Comparison of ENCODE assay signal across 21 cellular contexts in the genomic region with DNA sequence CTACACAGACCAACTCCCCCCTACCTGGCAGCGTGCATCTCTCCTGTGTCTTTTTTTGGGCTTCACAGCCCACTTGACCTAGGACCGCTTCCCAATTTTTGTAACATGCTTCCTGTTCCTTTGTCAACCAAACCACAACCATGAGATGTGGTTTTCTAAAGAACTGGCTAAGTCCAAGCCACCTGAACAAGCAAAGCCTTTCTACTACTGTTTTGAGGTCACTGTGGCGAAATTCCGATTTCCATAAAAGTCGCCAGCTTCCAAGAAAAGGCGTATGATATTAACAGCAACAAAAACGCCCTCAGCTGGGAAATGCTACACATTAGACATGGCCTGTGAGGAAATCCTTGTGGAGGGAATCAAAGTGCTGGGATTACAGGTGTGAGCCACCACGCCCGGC. TPM values are rescaled to one million over a fixed set of nuclear protein-coding genes. Genes with fewer than 3 reads are reported as not detected.
DNase-seq lines count a peak whose midpoint lies in the region; ATAC-seq and TF ChIP-seq lines count a peak whose summit lies in the region.
"Had no signal": no experiment of that assay in that cellular context is flagged by ENCODE, and none has a peak within 500 bp of the region (broad histone marks: within the 10 kb centered on the region; RNA-seq: fewer than 3 reads in every experiment).

No MANE protein-coding gene starts in this region.

- POLR2A ChIA-PET in MCF 10A (lab: Yijun Ruan, JAX): interaction anchor here (0.6 to 4.3 kb wide), 11 partner anchors 11 to 655 kb away, joined by 3 to 22 read pairs (median 4); partner anchors contain the start of genes AK2, AZIN2 and BSDC1

- ATAC-seq in HG02759 (IDR thresholded peaks at IDR 0.05; ENCODE audit: unreplicated experiment) (no peak), HG03280 (IDR thresholded peaks at IDR 0.05; ENCODE audit: unreplicated experiment) (no peak)
- ATAC-seq: gastrocnemius medialis had no signal

- no peaks in the 10 kb centered on the region for H3K27me3 Mint-ChIP-seq in MCF 10A (ENCODE audit: insufficient read depth, unreplicated experiment)

- CTCF ChIA-PET in MCF 10A (lab: Yijun Ruan, JAX): interaction anchor here (0.8 to 1.9 kb wide), 4 partner anchors 10 to 115 kb away, joined by 3 to 6 read pairs (median 4); partner anchors contain the start of gene AZIN2

- intact Hi-C loops in MCF 10A (cut with micrococcal nuclease): no loop called here

- peak overlapping the region; percentile 93 for H3K27ac Mint-ChIP-seq in MCF 10A (ENCODE audit: low read depth, unreplicated experiment)
- H3K27ac Mint-ChIP-seq: T-helper 1 cell treated with Interleukin-12 subunit alpha and Interleukin-12 subunit beta and Interleukin-4 antibody, amounts not matched to agents 30 μg/mL and 1 μg/mL, for 36 hours had no signal

- no TSS peak for BruUV-seq in MCF 10A (replicated peaks; lab: Mats Ljungman, UMichigan)

- no peaks in the 10 kb centered on the region for H3K36me3 Mint-ChIP-seq in MCF 10A (ENCODE audit: insufficient read depth, unreplicated experiment)

- DNase-seq in SKM-1 treated with dmso at 0.1 percent for 144 hours (lab: John Stamatoyannopoulos, UW; ENCODE audit: unreplicated experiment) (peak; percentile 63), SKM-1 (lab: John Stamatoyannopoulos, UW; ENCODE audit: unreplicated experiment) (no peak), RPMI7951 (ENCODE audit: low read depth) (peak; percentile 77), MCF 10A (ENCODE audit: unreplicated experiment) (peak; percentile 68), hepatic stellate cell (ENCODE audit: low spot score) (no peak), Ammon's horn (ENCODE audit: low spot score) (no peak)
- DNase-seq: 8988T; activated CD4-positive, alpha-beta T cell treated with anti-CD3 and anti-CD28 coated beads, Interleukin-2, amount 50 U/mL, for 4 hours; activated gamma-delta T cell; C1 segment of cervical spinal cord; effector memory CD4-positive, alpha-beta T cell; gastrocnemius medialis; MM.1S; NCI-H2107; NCI-H524; occipital lobe; SHP77; WERI-Rb-1 had no signal

- no peaks in the 10 kb centered on the region for H3K9me3 Mint-ChIP-seq in MCF 10A (ENCODE audit: unreplicated experiment)

- TF ChIP-seq CTCF in MCF 10A (IDR thresholded peaks at IDR 0.05; ENCODE audit: unreplicated experiment): no peak

- H3K4me1 Mint-ChIP-seq in MCF 10A (ENCODE audit: insufficient read depth, unreplicated experiment): peaks cover 26% of the 10 kb centered on the region

- no peak overlapping the region for H3K4me3 Mint-ChIP-seq in MCF 10A (ENCODE audit: unreplicated experiment)
- H3K4me3 Mint-ChIP-seq: T-helper 1 cell treated with Interleukin-12 subunit alpha and Interleukin-12 subunit beta and Interleukin-4 antibody, amounts not matched to agents 30 μg/mL and 1 μg/mL, for 36 hours had no signal

RNA-seq across cellular contexts. Expression of gene AK2, which starts 12.7 kb away (rescaled TPM):
- 263 and 350 TPM in 2 replicates for total RNA-seq in RPMI7951 (2014; rRNA removed; shearing (Covaris generic))
- 286 and 390 TPM in 2 replicates for total RNA-seq in MCF 10A (2022)

RNA-seq across cellular contexts. Expression of gene AZIN2, which starts 31.6 kb away (rescaled TPM):
- total RNA-seq in RPMI7951 (2014; rRNA removed; shearing (Covaris generic)): 9.4 TPM in 2 replicates
- 1.6 and 4.3 TPM in 2 replicates for total RNA-seq in MCF 10A (2022)

Comparison
In these comparisons a context has a peak if more than half of its experiments do, and no peak if none do; other contexts are left out.
1. DNase-seq: peak in SKM-1 treated with dmso at 0.1 percent for 144 hours (single experiment), RPMI7951 (single experiment) and MCF 10A (single experiment); none in SKM-1 (single experiment), hepatic stellate cell (single experiment) and Ammon's horn (single experiment).